Comparison of ENCODE assay signal across 20 cellular contexts in genomic region chr2:241038374-241039180, GRCh38. TPM values are rescaled to one million over a fixed set of nuclear protein-coding genes. Genes with fewer than 3 reads are reported as not detected.
DNase-seq lines count a peak whose midpoint lies in the region; ATAC-seq and TF ChIP-seq lines count a peak whose summit lies in the region.
"Had no signal": no experiment of that assay in that cellular context is flagged by ENCODE, and none has a peak within 500 bp of the region (broad histone marks: within the 10 kb centered on the region; RNA-seq: fewer than 3 reads in every experiment).

No MANE protein-coding gene starts in this region.

- no peak overlapping the region for H3K4me2 ChIP-seq in SK-N-SH

- peak overlapping the region; percentile 76 for H3K4me3 Mint-ChIP-seq in activated CD4-positive, alpha-beta T cell treated with anti-CD3 and anti-CD28 coated beads, Interleukin-2, amount 10 ng/mL, durations not matched to agents 24 days and 14 days
- peak overlapping the region; percentile 76 for H3K4me3 Mint-ChIP-seq in CD8-positive, alpha-beta T cell
- H3K4me3 Mint-ChIP-seq in activated CD4-positive, alpha-beta memory T cell treated with anti-CD3 and anti-CD28 coated beads, Interleukin-2, amount 10 ng/mL, durations not matched to agents 7 days and 5 days, result peak overlapping the region; percentile 83
- peak overlapping the region; percentile 61 to 89 (median 81) for H3K4me3 Mint-ChIP-seq in naive thymus-derived CD8-positive, alpha-beta T cell

- H3K4me1 ChIP-seq in CD8-positive, alpha-beta T cell (ENCODE audit: insufficient read depth, low read length), result peaks cover 25% of the 10 kb centered on the region
- no peaks in the 10 kb centered on the region for H3K4me1 ChIP-seq in SK-N-SH (ENCODE audit: control insufficient read depth in 1 of 2, insufficient read depth in 2 of 2, low read depth in 1 of 2, low read length in 1 of 2)

- TF ChIP-seq RAD21 in SK-N-SH (IDR thresholded peaks at IDR 0.05; ENCODE audit: low read length), result no peak

- H3K4me3 ChIP-seq in CD8-positive, alpha-beta T cell (ENCODE audit: low read depth, low read length), result no peak overlapping the region
- H3K4me3 ChIP-seq in SK-N-SH (ENCODE audit: low read depth in 2 of 2, low read length in 1 of 2) (no peak overlapping the region), foreskin fibroblast (ENCODE audit: low read depth in 1 of 2, low read length in 2 of 2) (no peak overlapping the region)
- H3K4me3 ChIP-seq: coronary artery, heart right ventricle had no signal

- intact Hi-C loops in activated CD4-positive, alpha-beta T cell treated with anti-CD3 and anti-CD28 coated beads, Interleukin-2, amount 10 ng/mL, durations not matched to agents 24 days and 14 days (cut with micrococcal nuclease), result no loop called here
- intact Hi-C loops in CD8-positive, alpha-beta T cell (cut with DNase I, micrococcal nuclease), result loop anchor here (5.0 kb wide), 2 partner anchors 41 to 64 kb away; partner anchors contain the start of genes MTERF4 (in 1 of the 2) and SNED1 (in 1 of the 2)

- no peak overlapping the region for H3K27ac Mint-ChIP-seq in activated CD4-positive, alpha-beta T cell treated with anti-CD3 and anti-CD28 coated beads, Interleukin-2, amount 10 ng/mL, durations not matched to agents 24 days and 14 days
- peak overlapping the region; percentile 57 for H3K27ac Mint-ChIP-seq in CD8-positive, alpha-beta T cell
- peak overlapping the region; percentile 79 for H3K27ac Mint-ChIP-seq in activated CD4-positive, alpha-beta memory T cell treated with anti-CD3 and anti-CD28 coated beads, Interleukin-2, amount 10 ng/mL, durations not matched to agents 7 days and 5 days
- peak overlapping the region in 9 of 10 donors; percentile 67 to 97 (median 91) for H3K27ac Mint-ChIP-seq in naive thymus-derived CD8-positive, alpha-beta T cell

- POLR2A ChIA-PET in CD8-positive, alpha-beta T cell (lab: Charles Lee), result no interaction called here
- POLR2A ChIA-PET in activated CD4-positive, alpha-beta memory T cell treated with anti-CD3 and anti-CD28 coated beads, Interleukin-2, amount 10 ng/mL, durations not matched to agents 7 days and 5 days (lab: Charles Lee), result interaction anchor here (0.9 to 1.6 kb wide), 5 partner anchors 12 to 696 kb away, joined by 3 to 5 read pairs (median 4); partner anchors contain the start of gene D2HGDH
- POLR2A ChIA-PET in naive thymus-derived CD8-positive, alpha-beta T cell (lab: Charles Lee), result interaction anchor here (0.8 to 1.9 kb wide), 5 partner anchors 20 to 57 kb away, joined by 3 to 6 read pairs (median 3); partner anchors contain the start of gene SNED1
- POLR2A ChIA-PET in SK-N-SH (lab: Yijun Ruan, JAX), result no interaction called here

- TF ChIP-seq EP300 in SK-N-SH (IDR thresholded peaks at IDR 0.05; ENCODE audit: borderline replicate concordance in 1 of 2, low read depth in 1 of 2, low read length in 1 of 2), result no peak

- TF ChIP-seq CTCF in CD8-positive, alpha-beta T cell (IDR thresholded peaks at IDR 0.05), result no peak
- TF ChIP-seq CTCF in SK-N-SH (IDR thresholded peaks at IDR 0.05) (no peak), foreskin fibroblast (IDR thresholded peaks at IDR 0.05; ENCODE audit: low read depth, low read length) (no peak)

- no peaks in the 10 kb centered on the region for H4K20me1 ChIP-seq in SK-N-SH (ENCODE audit: insufficient read depth)

- no peaks in the 10 kb centered on the region for H3K9me2 ChIP-seq in SK-N-SH

- no peak overlapping the region for H2AFZ ChIP-seq in SK-N-SH (ENCODE audit: low read depth)
- H2AFZ ChIP-seq: parathyroid adenoma had no signal

- no peak for ATAC-seq in CD8-positive, alpha-beta T cell
- no peak for ATAC-seq in naive thymus-derived CD8-positive, alpha-beta T cell
- ATAC-seq in HG03039 (IDR thresholded peaks at IDR 0.05; ENCODE audit: unreplicated experiment), result no peak
- ATAC-seq: heart right ventricle; stimulated activated naive CD8-positive, alpha-beta T cell treated with anti-CD3 and anti-CD28 coated beads, Interleukin-15, amount 100 ng/mL, for 72 hours had no signal

- H3K36me3 ChIP-seq in CD8-positive, alpha-beta T cell (ENCODE audit: insufficient read depth, low read length), result no peaks in the 10 kb centered on the region
- no peaks in the 10 kb centered on the region for H3K36me3 ChIP-seq in SK-N-SH (replicated peaks in 1 of 2; ENCODE audit: control insufficient read depth in 1 of 2, insufficient read depth in 2 of 2, low read length in 1 of 2)
- H3K36me3 ChIP-seq: brain microvascular endothelial cell had no signal

- no peak overlapping the region for H3K27ac ChIP-seq in CD8-positive, alpha-beta T cell (ENCODE audit: low read depth, low read length)
- no peak overlapping the region for H3K27ac ChIP-seq in SK-N-SH (ENCODE audit: low read depth in 2 of 2, low read length in 1 of 2)
- H3K27ac ChIP-seq: brain microvascular endothelial cell, coronary artery, heart right ventricle, parathyroid adenoma had no signal

- no peaks in the 10 kb centered on the region for H3F3A ChIP-seq in SK-N-SH (replicated peaks; ENCODE audit: insufficient read depth)

- H3K27me3 Mint-ChIP-seq in activated CD4-positive, alpha-beta T cell treated with anti-CD3 and anti-CD28 coated beads, Interleukin-2, amount 10 ng/mL, durations not matched to agents 24 days and 14 days, result peaks cover 13% of the 10 kb centered on the region
- no peaks in the 10 kb centered on the region for H3K27me3 Mint-ChIP-seq in CD8-positive, alpha-beta T cell (ENCODE audit: low read depth)
- peaks cover 8% of the 10 kb centered on the region for H3K27me3 Mint-ChIP-seq in activated CD4-positive, alpha-beta memory T cell treated with anti-CD3 and anti-CD28 coated beads, Interleukin-2, amount 10 ng/mL, durations not matched to agents 7 days and 5 days
- H3K27me3 Mint-ChIP-seq in naive thymus-derived CD8-positive, alpha-beta T cell, result no peaks in the 10 kb centered on the region
- H3K27me3 Mint-ChIP-seq: stimulated activated naive CD8-positive, alpha-beta T cell treated with anti-CD3 and anti-CD28 coated beads, Interleukin-15, amount 100 ng/mL, for 72 hours had no signal

- no peaks in the 10 kb centered on the region for H3K9me3 ChIP-seq in CD8-positive, alpha-beta T cell (ENCODE audit: low read length)
- no peaks in the 10 kb centered on the region for H3K9me3 ChIP-seq in SK-N-SH
- H3K9me3 ChIP-seq: heart right ventricle had no signal

- CTCF ChIA-PET in CD8-positive, alpha-beta T cell (lab: Charles Lee), result interaction anchor here (1.0 kb wide), 1 partner anchor 55 kb away, joined by 3 read pairs; no protein-coding TSS in a partner anchor
- CTCF ChIA-PET in activated CD4-positive, alpha-beta memory T cell treated with anti-CD3 and anti-CD28 coated beads, Interleukin-2, amount 10 ng/mL, durations not matched to agents 7 days and 5 days (lab: Charles Lee), result interaction anchor here (0.8 kb wide), 1 partner anchor 55 kb away, joined by 4 read pairs; no protein-coding TSS in a partner anchor
- CTCF ChIA-PET in SK-N-SH (lab: Yijun Ruan, JAX), result interaction anchor here (0.8 to 1.2 kb wide), 2 partner anchors 12 to 55 kb away, joined by 3 to 4 read pairs; no protein-coding TSS in a partner anchor

- H3K9me3 Mint-ChIP-seq in activated CD4-positive, alpha-beta T cell treated with anti-CD3 and anti-CD28 coated beads, Interleukin-2, amount 10 ng/mL, durations not matched to agents 24 days and 14 days, result no peaks in the 10 kb centered on the region
- no peaks in the 10 kb centered on the region for H3K9me3 Mint-ChIP-seq in CD8-positive, alpha-beta T cell
- H3K9me3 Mint-ChIP-seq in activated CD4-positive, alpha-beta memory T cell treated with anti-CD3 and anti-CD28 coated beads, Interleukin-2, amount 10 ng/mL, durations not matched to agents 7 days and 5 days, result no peaks in the 10 kb centered on the region
- H3K9me3 Mint-ChIP-seq in naive thymus-derived CD8-positive, alpha-beta T cell, result no peaks in the 10 kb centered on the region
- H3K9me3 Mint-ChIP-seq: stimulated activated naive CD8-positive, alpha-beta T cell treated with anti-CD3 and anti-CD28 coated beads, Interleukin-15, amount 100 ng/mL, for 72 hours had no signal

- H3K4me1 Mint-ChIP-seq in activated CD4-positive, alpha-beta T cell treated with anti-CD3 and anti-CD28 coated beads, Interleukin-2, amount 10 ng/mL, durations not matched to agents 24 days and 14 days, result peaks cover 24% of the 10 kb centered on the region
- peaks cover 21% of the 10 kb centered on the region for H3K4me1 Mint-ChIP-seq in CD8-positive, alpha-beta T cell (ENCODE audit: low read depth)
- peaks cover 50% of the 10 kb centered on the region for H3K4me1 Mint-ChIP-seq in activated CD4-positive, alpha-beta memory T cell treated with anti-CD3 and anti-CD28 coated beads, Interleukin-2, amount 10 ng/mL, durations not matched to agents 7 days and 5 days
- peaks cover 5 to 40% (median 21%) of the 10 kb centered on the region in 4 donors for H3K4me1 Mint-ChIP-seq in naive thymus-derived CD8-positive, alpha-beta T cell

- WGBS in SK-N-SH (ENCODE audit: low lambda C conversion rate), result 40% methylated on average over 13 of the region's 20 CpGs

- H3K36me3 Mint-ChIP-seq in activated CD4-positive, alpha-beta T cell treated with anti-CD3 and anti-CD28 coated beads, Interleukin-2, amount 10 ng/mL, durations not matched to agents 24 days and 14 days (ENCODE audit: low read depth), result peaks cover 7% of the 10 kb centered on the region
- H3K36me3 Mint-ChIP-seq in CD8-positive, alpha-beta T cell, result peaks cover 9% of the 10 kb centered on the region
- H3K36me3 Mint-ChIP-seq in activated CD4-positive, alpha-beta memory T cell treated with anti-CD3 and anti-CD28 coated beads, Interleukin-2, amount 10 ng/mL, durations not matched to agents 7 days and 5 days (ENCODE audit: low read depth), result peaks cover 22% of the 10 kb centered on the region
- peaks cover 0 to 22% (median 18%) of the 10 kb centered on the region in 3 donors for H3K36me3 Mint-ChIP-seq in naive thymus-derived CD8-positive, alpha-beta T cell

- H3K9ac ChIP-seq in SK-N-SH, result no peak overlapping the region
- H3K9ac ChIP-seq: parathyroid adenoma had no signal

- peak; percentile 55 for DNase-seq in activated CD4-positive, alpha-beta T cell treated with anti-CD3 and anti-CD28 coated beads, Interleukin-2, amount 10 ng/mL, durations not matched to agents 24 days and 14 days
- no peak for DNase-seq in activated CD4-positive, alpha-beta T cell treated with anti-CD3 and anti-CD28 coated beads for 48 hours
- DNase-seq in CD8-positive, alpha-beta T cell, result no peak
- no peak for DNase-seq in activated CD4-positive, alpha-beta memory T cell treated with anti-CD3 and anti-CD28 coated beads, Interleukin-2, amount 10 ng/mL, durations not matched to agents 7 days and 5 days
- DNase-seq in naive thymus-derived CD8-positive, alpha-beta T cell, result no peak
- DNase-seq in SK-N-SH, result no peak
- DNase-seq in foreskin fibroblast, result no peak
- DNase-seq: activated naive CD4-positive, alpha-beta T cell treated with anti-CD3 and anti-CD28 coated beads, Interleukin-2, amount 50 U/mL, for 16 hours; brain microvascular endothelial cell; GF-D8; heart right ventricle; NCI-H1694; NCI-H748 treated with DMSO at 0.1 percent for 48 hours; OCI-M1; SIG-M5; stimulated activated naive CD8-positive, alpha-beta T cell treated with anti-CD3 and anti-CD28 coated beads, Interleukin-15, amount 100 ng/mL, for 72 hours; trophoblast cell had no signal

- no peaks in the 10 kb centered on the region for H3K27me3 ChIP-seq in CD8-positive, alpha-beta T cell (ENCODE audit: insufficient read depth, low read length)
- H3K27me3 ChIP-seq in SK-N-SH (ENCODE audit: insufficient read depth), result no peaks in the 10 kb centered on the region

- H3K79me2 ChIP-seq in SK-N-SH (ENCODE audit: insufficient read depth), result no peaks in the 10 kb centered on the region
- H3K79me2 ChIP-seq: parathyroid adenoma had no signal

RNA-seq across cellular contexts. Expression of gene SNED1, which starts 40.2 kb away (rescaled TPM):
- total RNA-seq in activated CD4-positive, alpha-beta T cell treated with anti-CD3 and anti-CD28 coated beads, Interleukin-2, amount 10 ng/mL, durations not matched to agents 24 days and 14 days, result 1.3 and 1.9 TPM in 2 replicates
- total RNA-seq in CD8-positive, alpha-beta T cell, result 10 to 100 TPM; 32.4 to 38.4 TPM
- 10 to 100 TPM; 32.6 to 34.3 TPM for total RNA-seq in activated CD4-positive, alpha-beta memory T cell treated with anti-CD3 and anti-CD28 coated beads, Interleukin-2, amount 10 ng/mL, durations not matched to agents 7 days and 5 days
- 10 to 100 TPM; 91.8 to 99.9 TPM for total RNA-seq in naive thymus-derived CD8-positive, alpha-beta T cell
- polyA plus RNA-seq in naive thymus-derived CD8-positive, alpha-beta T cell, result 1 to 10 TPM in 2 of 3 donors, under 1 TPM in 1; 0.60 to 3.0 (median 1.4) TPM
- 0.03 TPM in 2 replicates for polyA plus RNA-seq in SK-N-SH (2012; rRNA removed)
- 0.05 and 0.09 TPM in 2 replicates for polyA plus RNA-seq in SK-N-SH (2012; cell fraction: cytosol; rRNA removed)
- polyA plus RNA-seq in SK-N-SH (2012; cell fraction: nucleus; rRNA removed), result 0.12 and 0.26 TPM in 2 replicates

Comparison
In these comparisons a context has a peak if more than half of its experiments do, and no peak if none do; other contexts are left out.
1. RNA of gene SNED1, which starts 40.2 kb away (total RNA-seq): 91.8 to 99.9 TPM in naive thymus-derived CD8-positive, alpha-beta T cell, 32.4 to 38.4 TPM in CD8-positive, alpha-beta T cell and 32.6 to 34.3 TPM in activated CD4-positive, alpha-beta memory T cell treated with anti-CD3 and anti-CD28 coated beads, Interleukin-2, amount 10 ng/mL, durations not matched to agents 7 days and 5 days; 1.3 to 1.9 TPM in activated CD4-positive, alpha-beta T cell treated with anti-CD3 and anti-CD28 coated beads, Interleukin-2, amount 10 ng/mL, durations not matched to agents 24 days and 14 days; every median in the first group is over 10 times any median in the second.
2. POLR2A ChIA-PET loops: an anchor here in activated CD4-positive, alpha-beta memory T cell treated with anti-CD3 and anti-CD28 coated beads, Interleukin-2, amount 10 ng/mL, durations not matched to agents 7 days and 5 days (0.9 to 1.6 kb wide) and naive thymus-derived CD8-positive, alpha-beta T cell (0.8 to 1.9 kb wide); none called in CD8-positive, alpha-beta T cell and SK-N-SH.
3. Peak in every context shown above with its lines, with median percentiles within 50 percentile points of each other: H3K4me3 Mint-ChIP-seq.